31 cellular contexts compared by ENCODE assay signal in genomic region chr3:130504701-130505100, GRCh38. TPM values are rescaled to one million over a fixed set of nuclear protein-coding genes. Genes with fewer than 3 reads are reported as not detected.
DNase-seq lines count a peak whose midpoint lies in the region; ATAC-seq, FAIRE-seq and TF ChIP-seq lines count a peak whose summit lies in the region.
"Had no signal": no experiment of that assay in that cellular context is flagged by ENCODE, and none has a peak within 500 bp of the region (broad histone marks: within the 10 kb centered on the region; RNA-seq: fewer than 3 reads in every experiment).

No MANE protein-coding gene starts in this region.

- no peak overlapping the region for H3K9ac ChIP-seq in parathyroid adenoma
- H3K9ac ChIP-seq: BLaER1 had no signal

- H3K36me3 ChIP-seq in parathyroid adenoma (ENCODE audit: control insufficient read depth, insufficient read depth, low read length), result no peaks in the 10 kb centered on the region
- no peaks in the 10 kb centered on the region for H3K36me3 ChIP-seq in breast epithelium
- H3K36me3 ChIP-seq: BE2C, BLaER1 had no signal

- TF ChIP-seq POLR2A in erythroblast (IDR thresholded peaks at IDR 0.05; ENCODE audit: low read length) (no peak), breast epithelium (IDR thresholded peaks at IDR 0.05) (no peak)

- no peak overlapping the region for H3K4me2 ChIP-seq in parathyroid adenoma (ENCODE audit: low read length)
- H3K4me2 ChIP-seq: BLaER1 had no signal

- TF ChIP-seq CTCF in parathyroid adenoma (IDR thresholded peaks at IDR 0.05) (no peak), breast epithelium (IDR thresholded peaks at IDR 0.05) (no peak)

- H3K27me3 ChIP-seq in parathyroid adenoma (ENCODE audit: control insufficient read depth, insufficient read depth, low read length) (no peaks in the 10 kb centered on the region), breast epithelium (no peaks in the 10 kb centered on the region)
- H3K27me3 ChIP-seq: BE2C, BLaER1 had no signal

- peak overlapping the region; percentile 35 for H3K27ac ChIP-seq in parathyroid adenoma
- no peak overlapping the region for H3K27ac ChIP-seq in breast epithelium
- H3K27ac ChIP-seq: BLaER1 had no signal

- peak overlapping the region; percentile 57 for H2AFZ ChIP-seq in parathyroid adenoma

- no peaks in the 10 kb centered on the region for H3K79me2 ChIP-seq in parathyroid adenoma

- no peak overlapping the region for H3K4me3 ChIP-seq in parathyroid adenoma (ENCODE audit: low read depth, low read length)
- H3K4me3 ChIP-seq in breast epithelium, result no peak overlapping the region
- H3K4me3 ChIP-seq: BLaER1, GM12878 had no signal

- peaks cover 62% of the 10 kb centered on the region for H3K4me1 ChIP-seq in parathyroid adenoma
- H3K4me1 ChIP-seq in breast epithelium, result no peaks in the 10 kb centered on the region
- H3K4me1 ChIP-seq: BE2C, BLaER1 had no signal

- FAIRE-seq in RCC 7860 (lab: Jason Lieb, UNC), result no peak
- FAIRE-seq: A204.1, GM12878, GM12892, GM18507 had no signal

- H3K9me3 ChIP-seq in parathyroid adenoma (ENCODE audit: control insufficient read depth, low read length) (no peaks in the 10 kb centered on the region), breast epithelium (no peaks in the 10 kb centered on the region)
- H3K9me3 ChIP-seq: BE2C, BLaER1 had no signal

- intact Hi-C loops in breast epithelium (cut with DNase I; ENCODE audit: low total_unique reads), result no loop called here

- H3K27ac Mint-ChIP-seq in activated naive CD4-positive, alpha-beta T cell treated with anti-CD3 and anti-CD28 coated beads, Interleukin-2, amount 50 U/mL, for 72 hours, result no peak overlapping the region
- H3K27ac Mint-ChIP-seq: CD14-positive monocyte; CD4-positive, alpha-beta memory T cell; CD4-positive, CD25-positive, alpha-beta regulatory T cell; CD8-positive, alpha-beta memory T cell had no signal

- DNase-seq in LHCN-M2 (ENCODE audit: low read depth) (peak; percentile 53), myocyte (ENCODE audit: low read depth) (peak; percentile 79), erythroblast (lab: John Stamatoyannopoulos, UW) (no peak), breast epithelium (ENCODE audit: low spot score in 2 of 2) (no peak), RCC 7860 (ENCODE audit: low spot score) (no peak)
- no peak for DNase-seq in activated naive CD4-positive, alpha-beta T cell treated with anti-CD3 and anti-CD28 coated beads, Interleukin-2, amount 50 U/mL, for 72 hours (ENCODE audit: low spot score in 2 of 2)
- DNase-seq: 8988T; ACHN; BE2C; C1 segment of cervical spinal cord; CD4-positive, alpha-beta memory T cell; CD4-positive, CD25-positive, alpha-beta regulatory T cell; CD8-positive, alpha-beta memory T cell; COR-L47; DMS 273 treated with DMSO at 0.1 percent for 48 hours; DMS153; DMS53; DMS79; DND-41; EL; GDM1 had no signal

- ATAC-seq in activated naive CD4-positive, alpha-beta T cell treated with anti-CD3 and anti-CD28 coated beads, Interleukin-2, amount 50 U/mL, for 72 hours, result no peak
- ATAC-seq: GM12878 had no signal

- H3K9me3 Mint-ChIP-seq in activated naive CD4-positive, alpha-beta T cell treated with anti-CD3 and anti-CD28 coated beads, Interleukin-2, amount 50 U/mL, for 72 hours, result no peaks in the 10 kb centered on the region
- H3K9me3 Mint-ChIP-seq: CD4-positive, alpha-beta memory T cell; CD8-positive, alpha-beta memory T cell had no signal

- no peaks in the 10 kb centered on the region for H3K36me3 Mint-ChIP-seq in activated naive CD4-positive, alpha-beta T cell treated with anti-CD3 and anti-CD28 coated beads, Interleukin-2, amount 50 U/mL, for 72 hours
- H3K36me3 Mint-ChIP-seq: CD14-positive monocyte; CD4-positive, alpha-beta memory T cell; CD4-positive, CD25-positive, alpha-beta regulatory T cell; CD8-positive, alpha-beta memory T cell had no signal

RNA-seq across cellular contexts. Expression of gene COL6A6, which starts 12.3 kb away (rescaled TPM):
- total RNA-seq in LHCN-M2 (2014; rRNA removed) (not detected in 2 replicates), myocyte (0.10 and 0.13 TPM in 2 replicates), breast epithelium (1 to 10 TPM in 1 of 3 donors, under 1 TPM in 2; 0.32 to 1.6 (median 0.98) TPM)
- polyA plus RNA-seq in LHCN-M2 (2012), result 0.05 TPM
- polyA plus RNA-seq in myocyte (2012), result 0.05 TPM
- not detected for total RNA-seq in activated naive CD4-positive, alpha-beta T cell treated with anti-CD3 and anti-CD28 coated beads, Interleukin-2, amount 50 U/mL, for 72 hours
- total RNA-seq: A673; CD4-positive, alpha-beta memory T cell; CD4-positive, CD25-positive, alpha-beta regulatory T cell; CD8-positive, alpha-beta memory T cell; G401; GM12878 had no signal
- polyA plus RNA-seq: AG04450; CD14-positive monocyte; CD4-positive, alpha-beta memory T cell; CD4-positive, CD25-positive, alpha-beta regulatory T cell; CD8-positive, alpha-beta memory T cell had no signal

Comparison
In these comparisons a context has a peak if more than half of its experiments do, and no peak if none do; other contexts are left out.
1. DNase-seq: peak in LHCN-M2 (single experiment) and myocyte (single experiment); none in erythroblast (0 of 2), breast epithelium (0 of 2), activated naive CD4-positive, alpha-beta T cell treated with anti-CD3 and anti-CD28 coated beads, Interleukin-2, amount 50 U/mL, for 72 hours (0 of 2) and RCC 7860 (single experiment).